27 cellular contexts compared by ENCODE assay signal in genomic region chr9:20634895-20635294, GRCh38.
"Had no signal": no experiment of that assay in that cellular context is flagged by ENCODE, and none has a peak within 500 bp of the region (broad histone marks: within the 10 kb centered on the region; RNA-seq: fewer than 3 reads in every experiment).

No MANE protein-coding gene starts in this region.

- H3K4me3 ChIP-seq: ascending aorta, breast epithelium, cardiac muscle cell, colonic mucosa, esophagus squamous epithelium, gastroesophageal sphincter had no signal

- H3K9me3 ChIP-seq: ascending aorta, breast epithelium, colonic mucosa, esophagus squamous epithelium, gastroesophageal sphincter had no signal

- H3K27me3 ChIP-seq: ascending aorta, breast epithelium, cardiac muscle cell, colonic mucosa, esophagus squamous epithelium, gastroesophageal sphincter had no signal

- ATAC-seq: activated naive CD4-positive, alpha-beta T cell treated with anti-CD3 and anti-CD28 coated beads, Interleukin-2, amount 50 U/mL, for 72 hours; activated T-cell treated with anti-CD3 and anti-CD28 coated beads, Interleukin-2, amount 50 U/mL, for 72 hours; gastroesophageal sphincter; T-helper 17 cell had no signal

- H3K36me3 ChIP-seq: ascending aorta, breast epithelium, cardiac muscle cell, colonic mucosa, esophagus squamous epithelium, gastroesophageal sphincter had no signal

- H3K4me1 ChIP-seq: ascending aorta, breast epithelium, colonic mucosa, esophagus squamous epithelium, gastroesophageal sphincter had no signal

- H3K27ac ChIP-seq: ascending aorta, breast epithelium, cardiac muscle cell, colonic mucosa, epithelial cell of prostate, esophagus squamous epithelium, gastroesophageal sphincter had no signal

- DNase-seq: activated CD4-positive, alpha-beta memory T cell treated with anti-CD3 and anti-CD28 coated beads, Interleukin-2, amount 10 ng/mL, durations not matched to agents 7 days and 5 days; activated CD4-positive, alpha-beta T cell treated with anti-CD3 and anti-CD28 coated beads for 1 hour; activated CD4-positive, alpha-beta T cell treated with anti-CD3 and anti-CD28 coated beads for 4 hours; activated CD4-positive, alpha-beta T cell treated with anti-CD3 and anti-CD28 coated beads, Interleukin-2, amount 10 ng/mL, durations not matched to agents 7 days and 5 days; activated CD4-positive, alpha-beta T cell treated with anti-CD3 and anti-CD28 coated beads, Interleukin-2, amount 50 U/mL, for 4 hours; activated CD8-positive, alpha-beta memory T cell treated with anti-CD3 and anti-CD28 coated beads, Interleukin-2, amount 50 U/mL, for 48 hours; activated gamma-delta T cell; activated naive CD4-positive, alpha-beta T cell; activated naive CD4-positive, alpha-beta T cell treated with anti-CD3 and anti-CD28 coated beads, Interleukin-2, amount 10 ng/mL, durations not matched to agents 7 days and 5 days; activated naive CD8-positive, alpha-beta T cell treated with anti-CD3 and anti-CD28 coated beads, Interleukin-2, amount 10 ng/mL, durations not matched to agents 7 days and 5 days; activated T-cell treated with anti-CD3 and anti-CD28 coated beads for 4 hours; activated T-cell treated with anti-CD3 and anti-CD28 coated beads, Interleukin-2, amount 50 U/mL, for 24 hours; activated T-cell treated with anti-CD3 and anti-CD28 coated beads, Interleukin-2, amount 50 U/mL, for 72 hours; central memory CD4-positive, alpha-beta T cell; cerebellar nuclear complex; colonic mucosa; effector CD8-positive, alpha-beta T cell; esophagus squamous epithelium; foreskin melanocyte; T-helper 1 cell; T-helper 17 cell had no signal
